In genomic region chr1:147496571-147496970, GRCh38 we compare ENCODE assay signal across 9 cellular contexts. TPM values are rescaled to one million over a fixed set of nuclear protein-coding genes. Genes with fewer than 3 reads are reported as not detected.
DNase-seq lines count a peak whose midpoint lies in the region; ATAC-seq and TF ChIP-seq lines count a peak whose summit lies in the region.
"Had no signal": no experiment of that assay in that cellular context is flagged by ENCODE, and none has a peak within 500 bp of the region (broad histone marks: within the 10 kb centered on the region; RNA-seq: fewer than 3 reads in every experiment).

No MANE protein-coding gene starts in this region.

- DNase-seq in NCI-H2227 (lab: John Stamatoyannopoulos, UW; ENCODE audit: unreplicated experiment), result peak; percentile 18
- no peak for DNase-seq in NCI-H2227 treated with DMSO at 0.1 percent for 48 hours (lab: John Stamatoyannopoulos, UW)
- peak; percentile 53 for DNase-seq in RKO (ENCODE audit: low spot score)
- peak; percentile 31 for DNase-seq in glomerular endothelial cell (ENCODE audit: extremely low read depth, low read depth, low spot score)
- peak; percentile 40 for DNase-seq in testis
- DNase-seq in stimulated activated naive CD4-positive, alpha-beta T cell treated with Interleukin-2 at 50 U/mL for 16 hours (lab: John Stamatoyannopoulos, UW), result no peak
- DNase-seq: activated naive CD4-positive, alpha-beta T cell treated with anti-CD3 and anti-CD28 coated beads, Interleukin-2, amount 10 ng/mL, durations not matched to agents 7 days and 5 days had no signal

- intact Hi-C loops in testis (cut with DNase I; ENCODE audit: low total_unique reads), result no loop called here

- WGBS in testis, 2 donors, result 21 to 45% methylated on average over 4 of the region's 4 CpGs

- ATAC-seq in GM21529 (IDR thresholded peaks at IDR 0.05; ENCODE audit: unreplicated experiment) (no peak), HG03432 (IDR thresholded peaks at IDR 0.05; ENCODE audit: unreplicated experiment) (no peak)

- no peak overlapping the region for H3K4me3 ChIP-seq in testis

- H3K27ac ChIP-seq in testis, result no peak overlapping the region

- H3K9me3 ChIP-seq in testis, result no peaks in the 10 kb centered on the region

- no peaks in the 10 kb centered on the region for H3K4me1 ChIP-seq in testis

- no peaks in the 10 kb centered on the region for H3K36me3 ChIP-seq in testis (ENCODE audit: low read depth, missing control alignments)

- peak; percentile 13 to 28 (median 23) for TF ChIP-seq CTCF in testis (IDR thresholded peaks at IDR 0.05)

- no peak for TF ChIP-seq POLR2A in testis (IDR thresholded peaks at IDR 0.05)

- H3K27me3 ChIP-seq in testis, result no peaks in the 10 kb centered on the region

RNA-seq across cellular contexts. Expression of gene BCL9, which starts 44.7 kb away (rescaled TPM):
- total RNA-seq in glomerular endothelial cell, result 17.8 and 18.4 TPM in 2 replicates
- 10 to 100 TPM; 34.5 to 38.3 TPM for total RNA-seq in testis
- 23.8 TPM for polyA plus RNA-seq in testis (ENCODE audit: insufficient read depth, low read depth, low replicate concordance)

Comparison
In these comparisons a context has a peak if more than half of its experiments do, and no peak if none do; other contexts are left out.
1. DNase-seq: peak in NCI-H2227 (single experiment), RKO (single experiment), glomerular endothelial cell (single experiment) and testis (single experiment); none in NCI-H2227 treated with DMSO at 0.1 percent for 48 hours (single experiment) and stimulated activated naive CD4-positive, alpha-beta T cell treated with Interleukin-2 at 50 U/mL for 16 hours (single experiment).